ENCODE assay signal across 1 cellular context in genomic region chr2:11746807-11747459, GRCh38.
TF ChIP-seq lines count a peak whose summit lies in the region.

No MANE protein-coding gene starts in this region.

TF ChIP-seq in HepG2, 621 proteins besides CTCF, POLR2A, EP300 and RAD21 (continued from another document and continues in another):
- TF ChIP-seq TFE3 (CRISPR knock-in tag; IDR thresholded peaks at IDR 0.05) (peak; percentile 62; the same call in 1 of the 2 replicates), MAX (IDR thresholded peaks at IDR 0.05) (peak; percentile 47), ARHGAP35 (CRISPR knock-in tag; IDR thresholded peaks at IDR 0.05; ENCODE audit: borderline replicate concordance) (0 out of 2 replicates have a peak, but pooled peaks have one; percentile 41), ZFX (CRISPR knock-in tag; IDR thresholded peaks at IDR 0.05; ENCODE audit: low read depth) (peak; percentile 90), FOXC1 (CRISPR knock-in tag; IDR thresholded peaks at IDR 0.05; ENCODE audit: borderline replicate concordance) (peak; percentile 68; the same call in 1 of the 2 replicates), NRL (CRISPR knock-in tag; IDR thresholded peaks at IDR 0.05; ENCODE audit: borderline replicate concordance) (peak; percentile 91; the same call in 1 of the 2 replicates), MYPOP (CRISPR knock-in tag; IDR thresholded peaks at IDR 0.05) (peak; percentile 85; the same call in 1 of the 2 replicates), MIXL1 (CRISPR knock-in tag; IDR thresholded peaks at IDR 0.05) (0 out of 2 replicates have a peak, but pooled peaks have one; percentile 16), ZBTB3 (CRISPR knock-in tag; IDR thresholded peaks at IDR 0.05; ENCODE audit: borderline replicate concordance, low read depth) (0 out of 2 replicates have a peak, but pooled peaks have one; percentile 39), FOXJ3 (CRISPR knock-in tag; IDR thresholded peaks at IDR 0.05; ENCODE audit: borderline replicate concordance) (peak; percentile 20; the same call in 1 of the 2 replicates), ZNF468 (CRISPR knock-in tag; IDR thresholded peaks at IDR 0.05) (0 out of 2 replicates have a peak, but pooled peaks have one; percentile 61), HNRNPLL (IDR thresholded peaks at IDR 0.05; ENCODE audit: low read depth, low read length, poor library complexity, severe bottlenecking) (peak; percentile 11), RXRA (CRISPR knock-in tag; IDR thresholded peaks at IDR 0.05) (0 out of 2 replicates have a peak, but pooled peaks have one; percentile 53), SRSF1 (optimal IDR thresholded peaks at IDR 0.05; ENCODE audit: low read depth, low read length) (peak; percentile 57), ZNF607 (CRISPR knock-in tag; IDR thresholded peaks at IDR 0.05; ENCODE audit: borderline replicate concordance) (0 out of 2 replicates have a peak, but pooled peaks have one; percentile 35), RNF2 (conservative IDR thresholded peaks at IDR 0.05; ENCODE audit: low read depth) (peak; percentile 53; the same call in 1 of the 2 replicates), PRDM15 (CRISPR knock-in tag; IDR thresholded peaks at IDR 0.05) (peak; percentile 68; the same call in 1 of the 2 replicates), SSRP1 (CRISPR knock-in tag; IDR thresholded peaks at IDR 0.05) (0 out of 2 replicates have a peak, but pooled peaks have one; percentile 22), SMARCE1 (IDR thresholded peaks at IDR 0.05; ENCODE audit: borderline replicate concordance) (no peak), TCF7L2 (IDR thresholded peaks at IDR 0.05; ENCODE audit: low read depth, low read length) (no peak), PLSCR1 (CRISPR knock-in tag; IDR thresholded peaks at IDR 0.05; ENCODE audit: borderline replicate concordance) (peak; percentile 4; the same call in 1 of the 2 replicates), PAWR (CRISPR knock-in tag; IDR thresholded peaks at IDR 0.05; ENCODE audit: borderline replicate concordance) (no peak), ZNF615 (CRISPR knock-in tag; IDR thresholded peaks at IDR 0.05; ENCODE audit: borderline replicate concordance) (no peak), NFYC (CRISPR knock-in tag; IDR thresholded peaks at IDR 0.05) (no peak), MYC (CRISPR knock-in tag; IDR thresholded peaks at IDR 0.05; ENCODE audit: borderline replicate concordance) (0 out of 2 replicates have a peak, but pooled peaks have one; percentile 21), IRX3 (CRISPR knock-in tag; IDR thresholded peaks at IDR 0.05; ENCODE audit: borderline replicate concordance, low read depth) (no peak), ZBTB39 (CRISPR knock-in tag; IDR thresholded peaks at IDR 0.05) (peak; percentile 56; the same call in 1 of the 2 replicates), TGIF2 (CRISPR knock-in tag; IDR thresholded peaks at IDR 0.05) (peak; percentile 56; the same call in 1 of the 2 replicates), ZNF512 (CRISPR knock-in tag; IDR thresholded peaks at IDR 0.05) (no peak), RORA (CRISPR knock-in tag; IDR thresholded peaks at IDR 0.05) (no peak), ZNF274 (CRISPR knock-in tag; IDR thresholded peaks at IDR 0.05) (peak; percentile 59; the same call in 1 of the 2 replicates), ZNF709 (CRISPR knock-in tag; IDR thresholded peaks at IDR 0.05) (peak; percentile 86), ARID4A (CRISPR knock-in tag; IDR thresholded peaks at IDR 0.05; ENCODE audit: borderline replicate concordance) (peak; percentile 67; the same call in 1 of the 2 replicates), NFE2L2 (IDR thresholded peaks at IDR 0.05; ENCODE audit: low read length) (no peak), TEAD2 (CRISPR knock-in tag; IDR thresholded peaks at IDR 0.05) (no peak), MIER2 (CRISPR knock-in tag; IDR thresholded peaks at IDR 0.05) (0 out of 2 replicates have a peak, but pooled peaks have one; percentile 8), XRCC5 (optimal IDR thresholded peaks at IDR 0.05; ENCODE audit: low read length) (peak; percentile 30), PTBP1 (IDR thresholded peaks at IDR 0.05; ENCODE audit: low read depth, low read length, poor library complexity, severe bottlenecking) (peak; percentile 38), ZNF563 (CRISPR knock-in tag; IDR thresholded peaks at IDR 0.05) (peak; percentile 81)
- TF ChIP-seq, protein P1, sequence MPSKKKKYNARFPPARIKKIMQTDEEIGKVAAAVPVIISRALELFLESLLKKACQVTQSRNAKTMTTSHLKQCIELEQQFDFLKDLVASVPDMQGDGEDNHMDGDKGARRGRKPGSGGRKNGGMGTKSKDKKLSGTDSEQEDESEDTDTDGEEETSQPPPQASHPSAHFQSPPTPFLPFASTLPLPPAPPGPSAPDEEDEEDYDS (CRISPR knock-in tag; IDR thresholded peaks at IDR 0.05) = no peak
- TF ChIP-seq, protein P2, sequence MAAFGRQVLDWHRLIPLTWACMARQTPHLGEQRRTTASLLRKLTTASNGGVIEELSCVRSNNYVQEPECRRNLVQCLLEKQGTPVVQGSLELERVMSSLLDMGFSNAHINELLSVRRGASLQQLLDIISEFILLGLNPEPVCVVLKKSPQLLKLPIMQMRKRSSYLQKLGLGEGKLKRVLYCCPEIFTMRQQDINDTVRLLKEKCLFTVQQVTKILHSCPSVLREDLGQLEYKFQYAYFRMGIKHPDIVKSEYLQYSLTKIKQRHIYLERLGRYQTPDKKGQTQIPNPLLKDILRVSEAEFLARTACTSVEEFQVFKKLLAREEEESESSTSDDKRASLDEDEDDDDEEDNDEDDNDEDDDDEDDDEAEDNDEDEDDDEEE (CRISPR knock-in tag; IDR thresholded peaks at IDR 0.05) = peak; percentile 77; the same call in 1 of the 2 replicates
- TF ChIP-seq, protein P3, sequence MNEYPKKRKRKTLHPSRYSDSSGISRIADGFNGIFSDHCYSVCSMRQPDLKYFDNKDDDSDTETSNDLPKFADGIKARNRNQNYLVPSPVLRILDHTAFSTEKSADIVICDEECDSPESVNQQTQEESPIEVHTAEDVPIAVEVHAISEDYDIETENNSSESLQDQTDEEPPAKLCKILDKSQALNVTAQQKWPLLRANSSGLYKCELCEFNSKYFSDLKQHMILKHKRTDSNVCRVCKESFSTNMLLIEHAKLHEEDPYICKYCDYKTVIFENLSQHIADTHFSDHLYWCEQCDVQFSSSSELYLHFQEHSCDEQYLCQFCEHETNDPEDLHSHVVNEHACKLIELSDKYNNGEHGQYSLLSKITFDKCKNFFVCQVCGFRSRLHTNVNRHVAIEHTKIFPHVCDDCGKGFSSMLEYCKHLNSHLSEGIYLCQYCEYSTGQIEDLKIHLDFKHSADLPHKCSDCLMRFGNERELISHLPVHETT (CRISPR knock-in tag; conservative IDR thresholded peaks at IDR 0.05) = no peak
